Comparison of ENCODE assay signal across 21 cellular contexts in the genomic region with DNA sequence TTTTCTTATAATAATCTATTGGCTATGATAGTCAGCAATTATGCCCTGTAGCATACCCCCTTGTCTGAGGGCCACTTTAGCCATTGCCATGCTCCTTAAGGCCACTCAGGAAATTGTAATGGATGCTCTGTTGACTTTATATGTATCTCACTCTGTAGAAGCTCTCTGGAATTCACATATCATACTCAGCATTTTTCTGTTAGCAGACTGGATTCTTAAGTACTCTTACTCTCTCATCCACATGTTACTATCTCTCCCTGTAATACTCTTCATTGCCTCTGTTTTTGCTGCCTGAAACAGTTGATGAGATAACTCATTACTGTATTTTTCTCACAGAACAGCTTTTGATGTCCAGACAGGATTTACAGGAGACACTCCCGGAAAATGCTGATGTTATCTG. TPM values are rescaled to one million over a fixed set of nuclear protein-coding genes. Genes with fewer than 3 reads are reported as not detected.
DNase-seq lines count a peak whose midpoint lies in the region; ATAC-seq and TF ChIP-seq lines count a peak whose summit lies in the region.
"Had no signal": no experiment of that assay in that cellular context is flagged by ENCODE, and none has a peak within 500 bp of the region (broad histone marks: within the 10 kb centered on the region; RNA-seq: fewer than 3 reads in every experiment).

No MANE protein-coding gene starts in this region.

- no peak overlapping the region for H3K9ac ChIP-seq in IMR-90 (ENCODE audit: low read depth, low read length)

- no peak overlapping the region; the same call in 1 of the 2 replicates for H3K4me2 ChIP-seq in IMR-90 (ENCODE audit: low read depth, low read length)

- peaks cover 28% of the 10 kb centered on the region for H3K4me1 Mint-ChIP-seq in chondrocyte (ENCODE audit: low read depth)
- H3K4me1 Mint-ChIP-seq: CD4-positive, CD25-positive, alpha-beta regulatory T cell; CD8-positive, alpha-beta memory T cell had no signal

- in situ Hi-C loops in IMR-90 (cut with MboI; ENCODE audit: low sequenced_read_pairs): no loop called here

- H4K20me1 ChIP-seq in IMR-90 (ENCODE audit: insufficient read depth, low read length): no peaks in the 10 kb centered on the region

- H3K4me3 Mint-ChIP-seq in chondrocyte (ENCODE audit: unreplicated experiment): no peak overlapping the region
- H3K4me3 Mint-ChIP-seq: CD4-positive, CD25-positive, alpha-beta regulatory T cell; CD8-positive, alpha-beta memory T cell; HFFc6 had no signal

- TF ChIP-seq POLR2A in IMR-90 (IDR thresholded peaks at IDR 0.05; ENCODE audit: low read depth, low read length): no peak

- H3K9me3 ChIP-seq in IMR-90 (ENCODE audit: control insufficient read depth, insufficient read depth, low read length): no peaks in the 10 kb centered on the region
- H3K9me3 ChIP-seq: BE2C had no signal

- peak; percentile 70 for ATAC-seq in IMR-90 (ENCODE audit: low read depth)
- peak; percentile 57 for ATAC-seq in sciatic nerve
- ATAC-seq in stimulated activated naive CD8-positive, alpha-beta T cell treated with anti-CD3 and anti-CD28 coated beads, Interleukin-15, Interleukin-2, amounts not matched to agents 100 U/mL and 50 U/mL, for 24 hours: no peak
- ATAC-seq: GM12878, HCT116 had no signal

- WGBS in IMR-90 (ENCODE audit: extremely low coverage in 2 of 2, insufficient read length in 1 of 2), 2 experiments: no CpG with 5 or more reads among the region's 1 CpG

- H3K56ac ChIP-seq in IMR-90 (ENCODE audit: extremely low read depth, insufficient read depth, low read length): no peak overlapping the region

- no TSS peak for BruUV-seq in IMR-90 (replicated peaks; lab: Mats Ljungman, UMichigan)

- no peaks in the 10 kb centered on the region for H3K9me1 ChIP-seq in IMR-90 (ENCODE audit: insufficient read depth, low read length)

- no peaks in the 10 kb centered on the region for H3K36me3 Mint-ChIP-seq in chondrocyte (ENCODE audit: low read depth)
- H3K36me3 Mint-ChIP-seq: CD4-positive, CD25-positive, alpha-beta regulatory T cell had no signal

- H2BK20ac ChIP-seq in IMR-90 (ENCODE audit: low read depth, low read length): no peak overlapping the region

- H3K27ac ChIP-seq in ACC112 (ENCODE audit: low read depth, low read length) (no peak overlapping the region), IMR-90 (ENCODE audit: insufficient read depth, low read length) (no peak overlapping the region)

- TF ChIP-seq RAD21 in IMR-90 (IDR thresholded peaks at IDR 0.05; ENCODE audit: low read length): no peak

- H4K5ac ChIP-seq in IMR-90 (ENCODE audit: low read depth, low read length): no peak overlapping the region

- H3K9me3 Mint-ChIP-seq in chondrocyte (ENCODE audit: low read depth): no peaks in the 10 kb centered on the region
- H3K9me3 Mint-ChIP-seq: CD8-positive, alpha-beta memory T cell had no signal

- dilution Hi-C loops in IMR-90 (cut with HindIII; ENCODE audit: low sequenced_read_pairs, unreplicated experiment): no loop called here

- intact Hi-C loops in IMR-90 (cut with micrococcal nuclease) (no loop called here), sciatic nerve (cut with DNase I) (no loop called here)

- POLR2A ChIA-PET in IMR-90 (lab: Charles Lee; ENCODE audit: unreplicated experiment): no interaction called here

- no peak overlapping the region for H4K8ac ChIP-seq in IMR-90 (ENCODE audit: low read depth in 2 of 2, low read length in 2 of 2)

- H3K36me3 ChIP-seq in ACC112 (ENCODE audit: insufficient read depth, low read length) (no peaks in the 10 kb centered on the region), IMR-90 (ENCODE audit: control insufficient read depth, insufficient read depth, low read length) (no peaks in the 10 kb centered on the region)
- H3K36me3 ChIP-seq: BE2C had no signal

- no peak overlapping the region for H3K18ac ChIP-seq in IMR-90 (ENCODE audit: low read depth, low read length)

- no peak overlapping the region for H2AK5ac ChIP-seq in IMR-90 (ENCODE audit: low read depth, low read length)

- no peak overlapping the region for H2BK120ac ChIP-seq in IMR-90 (ENCODE audit: low read depth, low read length)

- H3K4ac ChIP-seq in IMR-90 (ENCODE audit: low read depth, low read length): no peak overlapping the region

- CTCF ChIA-PET in IMR-90 (lab: Yijun Ruan, JAX): no interaction called here

- H2AFZ ChIP-seq in ACC112 (ENCODE audit: low read length, unreplicated experiment): peak overlapping the region; percentile 28
- no peak overlapping the region for H2AFZ ChIP-seq in IMR-90 (replicated peaks; ENCODE audit: low read length, poor library complexity)

- no peak overlapping the region for H2BK15ac ChIP-seq in IMR-90 (ENCODE audit: low read depth, low read length)

- no peak overlapping the region for H3K4me3 ChIP-seq in ACC112 (ENCODE audit: low read depth, low read length)
- H3K4me3 ChIP-seq in IMR-90 (ENCODE audit: insufficient read depth, low read depth, low read length): no peak overlapping the region
- H3K4me3 ChIP-seq: GM12878 had no signal

- no peaks in the 10 kb centered on the region for H3K79me1 ChIP-seq in IMR-90 (ENCODE audit: low read depth in 1 of 2, low read length in 2 of 2)

- H3K27ac Mint-ChIP-seq in chondrocyte (ENCODE audit: unreplicated experiment): peak overlapping the region; percentile 33
- H3K27ac Mint-ChIP-seq: CD4-positive, CD25-positive, alpha-beta regulatory T cell; CD8-positive, alpha-beta memory T cell; HFFc6 had no signal

- no peak for DNase-seq in IMR-90
- no peak for DNase-seq in chondrocyte (ENCODE audit: low spot score)
- no peak for DNase-seq in sciatic nerve (ENCODE audit: low spot score)
- DNase-seq in stimulated activated naive CD8-positive, alpha-beta T cell treated with anti-CD3 and anti-CD28 coated beads, Interleukin-15, Interleukin-2, amounts not matched to agents 100 U/mL and 50 U/mL, for 24 hours: no peak
- no peak for DNase-seq in 8988T
- no peak for DNase-seq in AG08396 (ENCODE audit: low spot score)
- DNase-seq: BE2C; C1 segment of cervical spinal cord; CD4-positive, CD25-positive, alpha-beta regulatory T cell; CD8-positive, alpha-beta memory T cell; COR-L47; DMS 273 treated with DMSO at 0.1 percent for 48 hours; DMS53; DND-41; EL; GOT3; H7; HFFc6 had no signal

- H2AK9ac ChIP-seq in IMR-90 (replicated peaks; ENCODE audit: low read depth, low read length, poor library complexity): no peak overlapping the region

- no peaks in the 10 kb centered on the region for H3K27me3 ChIP-seq in ACC112 (ENCODE audit: insufficient read depth, low read length)
- no peaks in the 10 kb centered on the region for H3K27me3 ChIP-seq in IMR-90 (ENCODE audit: control insufficient read depth, insufficient read depth, low read length)

- no peak overlapping the region for H3K14ac ChIP-seq in IMR-90 (replicated peaks; ENCODE audit: low read depth, low read length)

- no peak for TF ChIP-seq CTCF in IMR-90 (conservative IDR thresholded peaks at IDR 0.05; ENCODE audit: low read depth, low read length)
- TF ChIP-seq CTCF in chondrocyte (IDR thresholded peaks at IDR 0.05): no peak

- no peaks in the 10 kb centered on the region for H3K27me3 Mint-ChIP-seq in chondrocyte (ENCODE audit: low read depth)

- no peaks in the 10 kb centered on the region for H3K79me2 ChIP-seq in ACC112 (ENCODE audit: control insufficient read depth, insufficient read depth, low read length, unreplicated experiment)

- H4K91ac ChIP-seq in IMR-90 (ENCODE audit: insufficient read depth, low read depth, low read length): no peak overlapping the region

- no peak overlapping the region for H2BK5ac ChIP-seq in IMR-90 (ENCODE audit: low read depth, low read length, poor library complexity, severe bottlenecking)

- no peak overlapping the region for H3K23ac ChIP-seq in IMR-90 (ENCODE audit: low read depth, low read length)

- H3K4me1 ChIP-seq in ACC112 (ENCODE audit: control insufficient read depth, insufficient read depth, low read length, unreplicated experiment) (peaks cover 21% of the 10 kb centered on the region), IMR-90 (ENCODE audit: control insufficient read depth, insufficient read depth, low read length) (no peaks in the 10 kb centered on the region)
- H3K4me1 ChIP-seq: BE2C had no signal

TF ChIP-seq in IMR-90, 13 proteins besides CTCF, POLR2A, EP300 and RAD21:
- TF ChIP-seq SMC3 (IDR thresholded peaks at IDR 0.05; ENCODE audit: low read depth, low read length): no peak
- TF ChIP-seq MAZ (IDR thresholded peaks at IDR 0.05; ENCODE audit: borderline replicate concordance, low read depth, low read length): no peak
- TF ChIP-seq MXI1 (IDR thresholded peaks at IDR 0.05; ENCODE audit: borderline replicate concordance, low read depth, low read length): no peak
- TF ChIP-seq, protein P1, sequence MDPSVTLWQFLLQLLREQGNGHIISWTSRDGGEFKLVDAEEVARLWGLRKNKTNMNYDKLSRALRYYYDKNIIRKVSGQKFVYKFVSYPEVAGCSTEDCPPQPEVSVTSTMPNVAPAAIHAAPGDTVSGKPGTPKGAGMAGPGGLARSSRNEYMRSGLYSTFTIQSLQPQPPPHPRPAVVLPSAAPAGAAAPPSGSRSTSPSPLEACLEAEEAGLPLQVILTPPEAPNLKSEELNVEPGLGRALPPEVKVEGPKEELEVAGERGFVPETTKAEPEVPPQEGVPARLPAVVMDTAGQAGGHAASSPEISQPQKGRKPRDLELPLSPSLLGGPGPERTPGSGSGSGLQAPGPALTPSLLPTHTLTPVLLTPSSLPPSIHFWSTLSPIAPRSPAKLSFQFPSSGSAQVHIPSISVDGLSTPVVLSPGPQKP (IDR thresholded peaks at IDR 0.05; ENCODE audit: borderline replicate concordance, low read depth, low read length): no peak
- TF ChIP-seq RCOR1 (IDR thresholded peaks at IDR 0.05; ENCODE audit: insufficient replicate concordance, low read length): no peak
- no peak for TF ChIP-seq NFE2L2 (IDR thresholded peaks at IDR 0.05; ENCODE audit: low read depth, low read length)
- TF ChIP-seq CHD1 (IDR thresholded peaks at IDR 0.05; ENCODE audit: low read depth, low read length): no peak
- TF ChIP-seq MAFK (IDR thresholded peaks at IDR 0.05; ENCODE audit: low read depth, low read length): no peak

RNA-seq across cellular contexts. Expression of a gene that starts 24.2 kb away (rescaled TPM):
- total RNA-seq in IMR-90 (2012; rRNA removed): 0.36 and 0.56 TPM in 2 replicates
- 0.17 TPM in 1 of 2 replicates, not detected in the other for polyA plus RNA-seq in IMR-90 (2012; rRNA removed)
- polyA plus RNA-seq in IMR-90 (2012; cell fraction: cytosol; rRNA removed): not detected in 2 replicates
- polyA plus RNA-seq in IMR-90 (2012; cell fraction: nucleus; rRNA removed; ENCODE audit: low replicate concordance): 0.10 and 0.66 TPM in 2 replicates
- 1.8 to 3.8 TPM (median 2.3 TPM) in 3 replicates for total RNA-seq in chondrocyte
- 8.1 TPM for total RNA-seq in sciatic nerve

RNA-seq across cellular contexts. Expression of a gene that starts 36.5 kb away (rescaled TPM):
- total RNA-seq in IMR-90 (2012; rRNA removed) (67.9 and 84.4 TPM in 2 replicates), chondrocyte (44.6 to 60.5 TPM (median 46.4 TPM) in 3 replicates), sciatic nerve (36.2 TPM)
- polyA plus RNA-seq in IMR-90 (2012; rRNA removed): 19.3 and 25.1 TPM in 2 replicates
- polyA plus RNA-seq in IMR-90 (2012; cell fraction: cytosol; rRNA removed): 6.7 and 9.7 TPM in 2 replicates
- polyA plus RNA-seq in IMR-90 (2012; cell fraction: nucleus; rRNA removed; ENCODE audit: low replicate concordance): 4.9 and 19.5 TPM in 2 replicates
